ENCODE assay signal across 11 cellular contexts in genomic region chr6:30886897-30887255, GRCh38. TPM values are rescaled to one million over a fixed set of nuclear protein-coding genes. Genes with fewer than 3 reads are reported as not detected.
DNase-seq lines count a peak whose midpoint lies in the region; ATAC-seq and TF ChIP-seq lines count a peak whose summit lies in the region.
"Had no signal": no experiment of that assay in that cellular context is flagged by ENCODE, and none has a peak within 500 bp of the region (broad histone marks: within the 10 kb centered on the region; RNA-seq: fewer than 3 reads in every experiment).

No MANE protein-coding gene starts in this region.

- no peak for TF ChIP-seq CTCF in DND-41 (IDR thresholded peaks at IDR 0.05; ENCODE audit: borderline replicate concordance, extremely low read depth, low read length, poor library complexity, severe bottlenecking)
- no peak for TF ChIP-seq CTCF in RWPE2 (IDR thresholded peaks at IDR 0.05; ENCODE audit: poor library complexity, severe bottlenecking)
- no peak for TF ChIP-seq CTCF in glutamatergic neuron (IDR thresholded peaks at IDR 0.05; ENCODE audit: partially characterized antibody, unreplicated experiment)
- no peak for TF ChIP-seq CTCF in psoas muscle (IDR thresholded peaks at IDR 0.05)
- TF ChIP-seq CTCF in omental fat pad (IDR thresholded peaks at IDR 0.05), result no peak

- peak overlapping the region; percentile 90 for H3K27ac Mint-ChIP-seq in glutamatergic neuron (ENCODE audit: unreplicated experiment)
- H3K27ac Mint-ChIP-seq in activated CD4-positive, alpha-beta T cell treated with anti-CD3 and anti-CD28 coated beads, Interleukin-2, amount 10 ng/mL, durations not matched to agents 24 days and 14 days, result no peak overlapping the region

- H3K79me2 ChIP-seq in DND-41 (ENCODE audit: insufficient read depth, low read length), result peaks cover 35% of the 10 kb centered on the region

- DNase-seq in DND-41 (no peak), RWPE2 (ENCODE audit: low spot score) (no peak), glutamatergic neuron (no peak), psoas muscle (no peak), omental fat pad (ENCODE audit: low spot score) (no peak)
- DNase-seq in activated naive CD4-positive, alpha-beta T cell treated with anti-CD3 and anti-CD28 coated beads, Interleukin-2, amount 50 U/mL, for 16 hours, result no peak
- DNase-seq in activated CD4-positive, alpha-beta T cell treated with anti-CD3 and anti-CD28 coated beads, Interleukin-2, amount 10 ng/mL, durations not matched to agents 24 days and 14 days, result no peak
- DNase-seq: NCI-H510A had no signal

- H3K4me3 ChIP-seq in DND-41 (ENCODE audit: low read depth in 1 of 2, low read length in 2 of 2), result no peak overlapping the region
- H3K4me3 ChIP-seq in RWPE2 (ENCODE audit: severe bottlenecking), result no peak overlapping the region
- peak overlapping the region; percentile 78 for H3K4me3 ChIP-seq in psoas muscle

- intact Hi-C loops in psoas muscle (cut with DNase I), result loop anchor here in 1 of 2 donors (1.0 kb wide), 1 partner anchor 19 kb away; no protein-coding TSS in a partner anchor
- intact Hi-C loops in activated CD4-positive, alpha-beta T cell treated with anti-CD3 and anti-CD28 coated beads, Interleukin-2, amount 10 ng/mL, durations not matched to agents 24 days and 14 days (cut with micrococcal nuclease), result no loop called here

- no peaks in the 10 kb centered on the region for H3K27me3 ChIP-seq in DND-41 (ENCODE audit: insufficient read depth, low read length, poor library complexity)
- no peaks in the 10 kb centered on the region for H3K27me3 ChIP-seq in RWPE2 (ENCODE audit: insufficient read depth, poor library complexity, severe bottlenecking)
- H3K27me3 ChIP-seq in psoas muscle (ENCODE audit: insufficient read depth in 3 of 3, low read length in 2 of 3), result no peaks in the 10 kb centered on the region

- peak overlapping the region; percentile 99; the same call in 1 of the 2 replicates for H3K4me2 ChIP-seq in DND-41 (ENCODE audit: insufficient read depth, low read length)

- peaks cover 9% of the 10 kb centered on the region for H3K9me3 Mint-ChIP-seq in glutamatergic neuron (ENCODE audit: unreplicated experiment)
- H3K9me3 Mint-ChIP-seq in activated CD4-positive, alpha-beta T cell treated with anti-CD3 and anti-CD28 coated beads, Interleukin-2, amount 10 ng/mL, durations not matched to agents 24 days and 14 days, result no peaks in the 10 kb centered on the region
- H3K9me3 Mint-ChIP-seq: central memory CD8-positive, alpha-beta T cell had no signal

- H3K36me3 ChIP-seq in DND-41 (ENCODE audit: insufficient read depth, low read length), result peaks cover 27% of the 10 kb centered on the region
- H3K36me3 ChIP-seq in RWPE2 (ENCODE audit: low read depth), result peaks cover 53% of the 10 kb centered on the region
- peaks cover 0 to 36% of the 10 kb centered on the region in 2 donors for H3K36me3 ChIP-seq in psoas muscle (ENCODE audit: insufficient read depth in 1 of 2, low read depth in 1 of 2)

- H3K36me3 Mint-ChIP-seq in glutamatergic neuron (ENCODE audit: unreplicated experiment), result no peaks in the 10 kb centered on the region
- H3K36me3 Mint-ChIP-seq in activated CD4-positive, alpha-beta T cell treated with anti-CD3 and anti-CD28 coated beads, Interleukin-2, amount 10 ng/mL, durations not matched to agents 24 days and 14 days (ENCODE audit: low read depth), result peaks cover 4% of the 10 kb centered on the region

- peaks cover 40% of the 10 kb centered on the region for H3K4me1 ChIP-seq in DND-41 (ENCODE audit: insufficient read depth, low read length)
- H3K4me1 ChIP-seq in RWPE2 (ENCODE audit: insufficient read depth, poor library complexity, severe bottlenecking), result peaks cover 41% of the 10 kb centered on the region
- H3K4me1 ChIP-seq in psoas muscle, result peaks cover 41% of the 10 kb centered on the region

- H2AFZ ChIP-seq in DND-41 (ENCODE audit: low read depth, low read length), result no peak overlapping the region

- peaks cover 40% of the 10 kb centered on the region for H3K4me1 Mint-ChIP-seq in glutamatergic neuron (ENCODE audit: low read depth, unreplicated experiment)
- peaks cover 29% of the 10 kb centered on the region for H3K4me1 Mint-ChIP-seq in activated CD4-positive, alpha-beta T cell treated with anti-CD3 and anti-CD28 coated beads, Interleukin-2, amount 10 ng/mL, durations not matched to agents 24 days and 14 days

- peaks cover 17% of the 10 kb centered on the region for H3K27me3 Mint-ChIP-seq in glutamatergic neuron (ENCODE audit: unreplicated experiment)
- H3K27me3 Mint-ChIP-seq in activated CD4-positive, alpha-beta T cell treated with anti-CD3 and anti-CD28 coated beads, Interleukin-2, amount 10 ng/mL, durations not matched to agents 24 days and 14 days, result no peaks in the 10 kb centered on the region
- H3K27me3 Mint-ChIP-seq: central memory CD8-positive, alpha-beta T cell had no signal

- H3K9ac ChIP-seq in DND-41 (ENCODE audit: low read depth, low read length), result no peak overlapping the region

- H3K9me3 ChIP-seq in DND-41 (ENCODE audit: insufficient read depth, low read length, severe bottlenecking), result no peaks in the 10 kb centered on the region
- no peaks in the 10 kb centered on the region for H3K9me3 ChIP-seq in RWPE2 (ENCODE audit: severe bottlenecking)
- no peaks in the 10 kb centered on the region for H3K9me3 ChIP-seq in psoas muscle

- ATAC-seq in DND-41 (ENCODE audit: insufficient read depth, low read depth), result no peak
- ATAC-seq in RWPE2 (ENCODE audit: low read depth), result no peak
- no peak for ATAC-seq in psoas muscle
- no peak for ATAC-seq in GM21717 (IDR thresholded peaks at IDR 0.05; ENCODE audit: unreplicated experiment)
- no peak for ATAC-seq in omental fat pad (ENCODE audit: low FRiP score)

- peaks cover 9% of the 10 kb centered on the region; the same call in 1 of the 2 replicates for H4K20me1 ChIP-seq in DND-41 (ENCODE audit: insufficient read depth, low read length)

- H3K27ac ChIP-seq in DND-41 (ENCODE audit: low read length) (no peak overlapping the region), RWPE2 (ENCODE audit: poor library complexity, severe bottlenecking) (peak overlapping the region; percentile 95), psoas muscle (peak overlapping the region; percentile 93)

- peak overlapping the region; percentile 88 for H3K4me3 Mint-ChIP-seq in glutamatergic neuron (ENCODE audit: unreplicated experiment)
- H3K4me3 Mint-ChIP-seq in activated CD4-positive, alpha-beta T cell treated with anti-CD3 and anti-CD28 coated beads, Interleukin-2, amount 10 ng/mL, durations not matched to agents 24 days and 14 days, result no peak overlapping the region

RNA-seq across cellular contexts. Expression of gene DDR1, which starts 2.6 kb away (rescaled TPM):
- total RNA-seq in glutamatergic neuron (ENCODE audit: unreplicated experiment), result 120 TPM
- total RNA-seq in psoas muscle, result 100 to 1,000 TPM in 1 of 4 donors, 10 to 100 TPM in 3; 26.3 to 129 (median 54.2) TPM
- polyA plus RNA-seq in psoas muscle, result 10 to 100 TPM in 2 of 3 donors, 1 to 10 TPM in 1; 2.2 to 10.8 (median 10.5) TPM
- 10 to 100 TPM in 3 of 4 donors, 1 to 10 TPM in 1; 9.9 to 77.3 (median 48.7) TPM for total RNA-seq in omental fat pad
- 18.8 and 22.9 TPM in 2 replicates for total RNA-seq in activated CD4-positive, alpha-beta T cell treated with anti-CD3 and anti-CD28 coated beads, Interleukin-2, amount 10 ng/mL, durations not matched to agents 24 days and 14 days

RNA-seq across cellular contexts. Expression of gene GTF2H4, which starts 21.1 kb away (rescaled TPM):
- total RNA-seq in glutamatergic neuron (ENCODE audit: unreplicated experiment), result 67.2 TPM
- 10 to 100 TPM; 13.3 to 21.3 (median 15.8) TPM for total RNA-seq in psoas muscle
- 10 to 100 TPM; 18.9 to 30.8 (median 26.4) TPM for polyA plus RNA-seq in psoas muscle
- 10 to 100 TPM; 10.3 to 22.2 (median 14.7) TPM for total RNA-seq in omental fat pad
- 58.7 and 60.3 TPM in 2 replicates for total RNA-seq in activated CD4-positive, alpha-beta T cell treated with anti-CD3 and anti-CD28 coated beads, Interleukin-2, amount 10 ng/mL, durations not matched to agents 24 days and 14 days

RNA-seq across cellular contexts. Expression of gene VARS2, which starts 27.2 kb away (rescaled TPM):
- 47.0 TPM for total RNA-seq in glutamatergic neuron (ENCODE audit: unreplicated experiment)
- 10 to 100 TPM; 25.8 to 36.6 (median 28.2) TPM for total RNA-seq in psoas muscle
- polyA plus RNA-seq in psoas muscle, result 10 to 100 TPM; 11.4 to 22.6 (median 13.9) TPM
- total RNA-seq in omental fat pad, result 10 to 100 TPM; 14.0 to 18.8 (median 16.6) TPM
- 74.8 and 84.2 TPM in 2 replicates for total RNA-seq in activated CD4-positive, alpha-beta T cell treated with anti-CD3 and anti-CD28 coated beads, Interleukin-2, amount 10 ng/mL, durations not matched to agents 24 days and 14 days

RNA-seq across cellular contexts. Expression of gene SFTA2, which starts 45.1 kb away (rescaled TPM):
- total RNA-seq in glutamatergic neuron (ENCODE audit: unreplicated experiment) (not detected), psoas muscle (not detected), omental fat pad (not detected)
- polyA plus RNA-seq in psoas muscle, result under 1 TPM in 2 of 3 donors, not detected in 1; 0.13 to 0.14 TPM
- total RNA-seq in activated CD4-positive, alpha-beta T cell treated with anti-CD3 and anti-CD28 coated beads, Interleukin-2, amount 10 ng/mL, durations not matched to agents 24 days and 14 days, result not detected in 2 replicates
- total RNA-seq: glomerular endothelial cell had no signal

RNA-seq across cellular contexts. Expression of gene MUCL3, which starts 53.9 kb away (rescaled TPM):
- total RNA-seq in glutamatergic neuron (ENCODE audit: unreplicated experiment) (not detected), psoas muscle (not detected), omental fat pad (under 1 TPM in 1 of 4 donors, not detected in 3; 0.19 TPM)
- polyA plus RNA-seq in psoas muscle, result not detected
- not detected in 2 replicates for total RNA-seq in activated CD4-positive, alpha-beta T cell treated with anti-CD3 and anti-CD28 coated beads, Interleukin-2, amount 10 ng/mL, durations not matched to agents 24 days and 14 days
- total RNA-seq: glomerular endothelial cell had no signal
